ENCODE assay signal across 1 cellular context in genomic region chr1:86380257-86380861, GRCh38.
TF ChIP-seq lines count a peak whose summit lies in the region.

No MANE protein-coding gene starts in this region.

TF ChIP-seq in WTC11, 78 proteins besides CTCF, POLR2A, EP300 and RAD21 (continued from another document):
- TF ChIP-seq ZNF425 (CRISPR knock-in tag; conservative IDR thresholded peaks at IDR 0.05) (no peak), ZNF138 (CRISPR knock-in tag; conservative IDR thresholded peaks at IDR 0.05) (no peak), AFF4 (CRISPR knock-in tag; IDR thresholded peaks at IDR 0.05; ENCODE audit: borderline replicate concordance) (no peak), CREB1 (CRISPR knock-in tag; IDR thresholded peaks at IDR 0.05) (no peak), FOXP4 (CRISPR knock-in tag; IDR thresholded peaks at IDR 0.05) (no peak), SMAD4 (CRISPR knock-in tag; IDR thresholded peaks at IDR 0.05) (no peak)
- TF ChIP-seq, protein P1, sequence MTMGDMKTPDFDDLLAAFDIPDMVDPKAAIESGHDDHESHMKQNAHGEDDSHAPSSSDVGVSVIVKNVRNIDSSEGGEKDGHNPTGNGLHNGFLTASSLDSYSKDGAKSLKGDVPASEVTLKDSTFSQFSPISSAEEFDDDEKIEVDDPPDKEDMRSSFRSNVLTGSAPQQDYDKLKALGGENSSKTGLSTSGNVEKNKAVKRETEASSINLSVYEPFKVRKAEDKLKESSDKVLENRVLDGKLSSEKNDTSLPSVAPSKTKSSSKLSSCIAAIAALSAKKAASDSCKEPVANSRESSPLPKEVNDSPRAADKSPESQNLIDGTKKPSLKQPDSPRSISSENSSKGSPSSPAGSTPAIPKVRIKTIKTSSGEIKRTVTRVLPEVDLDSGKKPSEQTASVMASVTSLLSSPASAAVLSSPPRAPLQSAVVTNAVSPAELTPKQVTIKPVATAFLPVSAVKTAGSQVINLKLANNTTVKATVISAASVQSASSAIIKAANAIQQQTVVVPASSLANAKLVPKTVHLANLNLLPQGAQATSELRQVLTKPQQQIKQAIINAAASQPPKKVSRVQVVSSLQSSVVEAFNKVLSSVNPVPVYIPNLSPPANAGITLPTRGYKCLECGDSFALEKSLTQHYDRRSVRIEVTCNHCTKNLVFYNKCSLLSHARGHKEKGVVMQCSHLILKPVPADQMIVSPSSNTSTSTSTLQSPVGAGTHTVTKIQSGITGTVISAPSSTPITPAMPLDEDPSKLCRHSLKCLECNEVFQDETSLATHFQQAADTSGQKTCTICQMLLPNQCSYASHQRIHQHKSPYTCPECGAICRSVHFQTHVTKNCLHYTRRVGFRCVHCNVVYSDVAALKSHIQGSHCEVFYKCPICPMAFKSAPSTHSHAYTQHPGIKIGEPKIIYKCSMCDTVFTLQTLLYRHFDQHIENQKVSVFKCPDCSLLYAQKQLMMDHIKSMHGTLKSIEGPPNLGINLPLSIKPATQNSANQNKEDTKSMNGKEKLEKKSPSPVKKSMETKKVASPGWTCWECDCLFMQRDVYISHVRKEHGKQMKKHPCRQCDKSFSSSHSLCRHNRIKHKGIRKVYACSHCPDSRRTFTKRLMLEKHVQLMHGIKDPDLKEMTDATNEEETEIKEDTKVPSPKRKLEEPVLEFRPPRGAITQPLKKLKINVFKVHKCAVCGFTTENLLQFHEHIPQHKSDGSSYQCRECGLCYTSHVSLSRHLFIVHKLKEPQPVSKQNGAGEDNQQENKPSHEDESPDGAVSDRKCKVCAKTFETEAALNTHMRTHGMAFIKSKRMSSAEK (CRISPR knock-in tag; IDR thresholded peaks at IDR 0.05; ENCODE audit: borderline replicate concordance), result no peak
